ENCODE assay signal across 29 cellular contexts in genomic region chr13:57326532-57326931, GRCh38.
DNase-seq lines count a peak whose midpoint lies in the region; ATAC-seq and TF ChIP-seq lines count a peak whose summit lies in the region.
"Had no signal": no experiment of that assay in that cellular context is flagged by ENCODE, and none has a peak within 500 bp of the region (broad histone marks: within the 10 kb centered on the region; RNA-seq: fewer than 3 reads in every experiment).

No MANE protein-coding gene starts in this region.

- H3K4me3 Mint-ChIP-seq in activated T-helper 17 cell treated with anti-CD3 and anti-CD28 coated beads, Interleukin-2, amount 50 U/mL, for 72 hours = no peak overlapping the region
- H3K4me3 Mint-ChIP-seq in H9 = no peak overlapping the region
- H3K4me3 Mint-ChIP-seq: activated CD8-positive, alpha-beta T cell treated with anti-CD3 and anti-CD28 coated beads for 36 hours; dendritic cell treated with granulocyte-macrophage colony-stimulating factor and Interleukin-4, amounts not matched to agents 40 ng/mL and 50 ng/mL, for 4 days; endodermal cell; neural progenitor cell had no signal

- H3K27ac ChIP-seq in H9 (ENCODE audit: insufficient read length, low read depth, low read length) = no peak overlapping the region
- no peak overlapping the region for H3K27ac ChIP-seq in heart left ventricle
- H3K27ac ChIP-seq: BLaER1, foreskin keratinocyte, hepatocyte, neural progenitor cell, parathyroid adenoma, SJSA1, spleen had no signal

- H3K27ac Mint-ChIP-seq in activated T-helper 17 cell treated with anti-CD3 and anti-CD28 coated beads, Interleukin-2, amount 50 U/mL, for 72 hours = no peak overlapping the region
- no peak overlapping the region for H3K27ac Mint-ChIP-seq in H9
- H3K27ac Mint-ChIP-seq: activated CD8-positive, alpha-beta T cell treated with anti-CD3 and anti-CD28 coated beads for 36 hours; activated T-helper 2 cell treated with anti-CD3 and anti-CD28 coated beads, Interferon-gamma antibody, Interleukin-2, Interleukin-4, amounts not matched to agents 10 μg/mL and 5 μg/mL and 100 μg/mL, durations not matched to agents 14 hours and 24 hours and 36 hours; dendritic cell treated with granulocyte-macrophage colony-stimulating factor and Interleukin-4, amounts not matched to agents 40 ng/mL and 50 ng/mL, for 4 days; endodermal cell; neural progenitor cell had no signal

- no peak overlapping the region for H3K4me3 ChIP-seq in heart left ventricle
- H3K4me3 ChIP-seq: BLaER1, hepatocyte, neural progenitor cell, SJSA1, spleen had no signal

- H3K79me1 ChIP-seq in H9 (ENCODE audit: insufficient read depth, low read depth, low read length, poor library complexity, severe bottlenecking) = no peaks in the 10 kb centered on the region

- no peak overlapping the region for H2BK15ac ChIP-seq in H9 (ENCODE audit: low read depth, low read length)

- H3K9ac ChIP-seq in H9 (ENCODE audit: extremely low read depth, insufficient read length, low read length) = no peak overlapping the region
- H3K9ac ChIP-seq: BLaER1, neural progenitor cell, parathyroid adenoma had no signal

- no peak overlapping the region for H3K14ac ChIP-seq in H9 (ENCODE audit: insufficient read depth, low read length)

- no peak overlapping the region for H3K18ac ChIP-seq in H9 (ENCODE audit: insufficient read length, low read depth, low read length)

- no peak overlapping the region for H3K4ac ChIP-seq in H9 (ENCODE audit: low read depth, low read length)

- no peaks in the 10 kb centered on the region for H3K4me1 ChIP-seq in H9 (ENCODE audit: insufficient read depth, low read length)
- H3K4me1 ChIP-seq in heart left ventricle = no peaks in the 10 kb centered on the region
- H3K4me1 ChIP-seq: BLaER1, foreskin keratinocyte, neural progenitor cell, parathyroid adenoma, SJSA1 had no signal

- no peaks in the 10 kb centered on the region for H3K36me3 ChIP-seq in heart left ventricle
- H3K36me3 ChIP-seq: BLaER1, neural progenitor cell, SJSA1, spleen had no signal

- H4K91ac ChIP-seq in H9 (ENCODE audit: insufficient read length, low read depth, low read length) = no peak overlapping the region

- H3K56ac ChIP-seq in H9 (ENCODE audit: insufficient read length, low read depth, low read length) = no peak overlapping the region

- H3K27me3 ChIP-seq in H9 (ENCODE audit: insufficient read depth, low read length) = no peaks in the 10 kb centered on the region
- H3K27me3 ChIP-seq in heart left ventricle = no peaks in the 10 kb centered on the region
- H3K27me3 ChIP-seq: BLaER1, foreskin keratinocyte, hepatocyte, neural progenitor cell, SJSA1, spleen had no signal

- TF ChIP-seq CTCF in H9 (conservative IDR thresholded peaks at IDR 0.05) (no peak), heart left ventricle (IDR thresholded peaks at IDR 0.05) (no peak)

- H3K4me1 Mint-ChIP-seq in activated T-helper 17 cell treated with anti-CD3 and anti-CD28 coated beads, Interleukin-2, amount 50 U/mL, for 72 hours = no peaks in the 10 kb centered on the region
- H3K4me1 Mint-ChIP-seq in H9 = no peaks in the 10 kb centered on the region
- H3K4me1 Mint-ChIP-seq: endodermal cell, neural progenitor cell had no signal

- H3K79me2 ChIP-seq in H9 (ENCODE audit: insufficient read depth, low read length) = no peaks in the 10 kb centered on the region
- H3K79me2 ChIP-seq: hepatocyte, parathyroid adenoma had no signal

- H4K8ac ChIP-seq in H9 (replicated peaks; ENCODE audit: insufficient read length, low read depth, low read length) = no peak overlapping the region

- no peak overlapping the region for H2BK12ac ChIP-seq in H9 (ENCODE audit: insufficient read length, low read depth, low read length)

- H3K27me3 Mint-ChIP-seq in activated T-helper 17 cell treated with anti-CD3 and anti-CD28 coated beads, Interleukin-2, amount 50 U/mL, for 72 hours = no peaks in the 10 kb centered on the region
- H3K27me3 Mint-ChIP-seq in H9 (ENCODE audit: low read depth) = no peaks in the 10 kb centered on the region
- H3K27me3 Mint-ChIP-seq: activated CD8-positive, alpha-beta T cell treated with anti-CD3 and anti-CD28 coated beads for 36 hours; dendritic cell treated with granulocyte-macrophage colony-stimulating factor and Interleukin-4, amounts not matched to agents 40 ng/mL and 50 ng/mL, for 4 days had no signal

- no peaks in the 10 kb centered on the region for H4K20me1 ChIP-seq in H9 (ENCODE audit: control insufficient read depth, insufficient read depth, insufficient read length)
- H4K20me1 ChIP-seq: BLaER1 had no signal

- H2BK120ac ChIP-seq in H9 (ENCODE audit: low read depth, low read length, poor library complexity, severe bottlenecking) = no peak overlapping the region

- no peaks in the 10 kb centered on the region for H3K9me3 ChIP-seq in H9 (ENCODE audit: control insufficient read depth, low read depth, low read length)
- H3K9me3 ChIP-seq in heart left ventricle = no peaks in the 10 kb centered on the region
- H3K9me3 ChIP-seq: BLaER1, SJSA1, spleen had no signal

- ATAC-seq in GM18858 (IDR thresholded peaks at IDR 0.05; ENCODE audit: unreplicated experiment) (peak; percentile 71), HG02759 (IDR thresholded peaks at IDR 0.05; ENCODE audit: unreplicated experiment) (peak; percentile 58), heart left ventricle (no peak)
- peak; percentile 52 for ATAC-seq in activated T-helper 17 cell treated with anti-CD3 and anti-CD28 coated beads, Interleukin-2, amount 50 U/mL, for 72 hours (replicated peaks)
- ATAC-seq: activated CD8-positive, alpha-beta T cell treated with anti-CD3 and anti-CD28 coated beads for 36 hours; esophagus mucosa; foreskin keratinocyte; left cardiac atrium; right cardiac atrium had no signal

- WGBS in H9 (ENCODE audit: extremely low coverage, insufficient read length, low lambda C conversion rate) = no CpG with 5 or more reads among the region's 1 CpG
- WGBS in heart left ventricle, 4 donors = 63 to 81% (median 75%) methylated on average over 1 of the region's 1 CpG

- H4K5ac ChIP-seq in H9 (ENCODE audit: insufficient read length, low read depth, low read length) = no peak overlapping the region

- DNase-seq in NOMO-1 (lab: John Stamatoyannopoulos, UW; ENCODE audit: unreplicated experiment in 2 of 2) (peak; percentile 32 to 52), cerebellar nuclear complex (lab: John Stamatoyannopoulos, UW) (no peak), H9 (no peak), heart left ventricle (no peak)
- DNase-seq: activated CD4-positive, alpha-beta T cell treated with anti-CD3 and anti-CD28 coated beads for 1 hour; activated CD8-positive, alpha-beta T cell treated with anti-CD3 and anti-CD28 coated beads for 36 hours; central memory CD4-positive, alpha-beta T cell; DMS153; endodermal cell; foreskin keratinocyte; IMR-90; left cardiac atrium; NCI-H1436 treated with DMSO at 0.1 percent for 48 hours; NCI-H510A; right cardiac atrium; spleen; T-helper 1 cell; trophoblast cell had no signal

- H2AK5ac ChIP-seq in H9 (ENCODE audit: insufficient read length, low read length) = no peak overlapping the region

- H2BK5ac ChIP-seq in H9 (ENCODE audit: insufficient read length, low read length) = no peak overlapping the region

- H3T11ph ChIP-seq in H9 (ENCODE audit: low read length) = no peak overlapping the region

- H3K9me3 Mint-ChIP-seq in activated T-helper 17 cell treated with anti-CD3 and anti-CD28 coated beads, Interleukin-2, amount 50 U/mL, for 72 hours = no peaks in the 10 kb centered on the region
- no peaks in the 10 kb centered on the region for H3K9me3 Mint-ChIP-seq in H9
- H3K9me3 Mint-ChIP-seq: endodermal cell, neural progenitor cell had no signal

- H2BK20ac ChIP-seq in H9 (ENCODE audit: low read depth, low read length, poor library complexity, severe bottlenecking) = no peak overlapping the region

- H3K23ac ChIP-seq in H9 (ENCODE audit: insufficient read length, low read depth, low read length) = no peak overlapping the region

- no peak overlapping the region for H3K4me2 ChIP-seq in H9 (ENCODE audit: insufficient read depth, insufficient read length, low read length)
- H3K4me2 ChIP-seq: BLaER1, hepatocyte, neural progenitor cell had no signal

- no peaks in the 10 kb centered on the region for H3K23me2 ChIP-seq in H9 (ENCODE audit: insufficient read length, low read depth, low read length, poor library complexity, severe bottlenecking)

- no peaks in the 10 kb centered on the region for H3K36me3 Mint-ChIP-seq in activated T-helper 17 cell treated with anti-CD3 and anti-CD28 coated beads, Interleukin-2, amount 50 U/mL, for 72 hours (ENCODE audit: low read depth)
- no peaks in the 10 kb centered on the region for H3K36me3 Mint-ChIP-seq in H9 (ENCODE audit: insufficient read depth in 1 of 3, low read depth in 3 of 3)
- H3K36me3 Mint-ChIP-seq: neural progenitor cell had no signal

- no peak overlapping the region for H2AFZ ChIP-seq in H9 (ENCODE audit: low read length)
- H2AFZ ChIP-seq: hepatocyte, neural progenitor cell, parathyroid adenoma had no signal

- intact Hi-C loops in heart left ventricle (cut with DNase I) = no loop called here

- TF ChIP-seq POLR2A in heart left ventricle (IDR thresholded peaks at IDR 0.05) = no peak

Comparison
In these comparisons a context has a peak if more than half of its experiments do, and no peak if none do; other contexts are left out.
1. ATAC-seq: peak in GM18858 (single experiment), HG02759 (single experiment) and activated T-helper 17 cell treated with anti-CD3 and anti-CD28 coated beads, Interleukin-2, amount 50 U/mL, for 72 hours (single experiment); none in heart left ventricle (0 of 4).
2. DNase-seq: peak in NOMO-1 (2 of 2); none in cerebellar nuclear complex (0 of 2), H9 (single experiment) and heart left ventricle (0 of 5).